ENCODE assay signal across 1 cellular context in genomic region chr5:117888688-117889087, GRCh38.
TF ChIP-seq lines count a peak whose summit lies in the region.

No MANE protein-coding gene starts in this region.

TF ChIP-seq in HepG2, 621 proteins besides CTCF, POLR2A, EP300 and RAD21 (continued from another document):
- TF ChIP-seq, protein P1, sequence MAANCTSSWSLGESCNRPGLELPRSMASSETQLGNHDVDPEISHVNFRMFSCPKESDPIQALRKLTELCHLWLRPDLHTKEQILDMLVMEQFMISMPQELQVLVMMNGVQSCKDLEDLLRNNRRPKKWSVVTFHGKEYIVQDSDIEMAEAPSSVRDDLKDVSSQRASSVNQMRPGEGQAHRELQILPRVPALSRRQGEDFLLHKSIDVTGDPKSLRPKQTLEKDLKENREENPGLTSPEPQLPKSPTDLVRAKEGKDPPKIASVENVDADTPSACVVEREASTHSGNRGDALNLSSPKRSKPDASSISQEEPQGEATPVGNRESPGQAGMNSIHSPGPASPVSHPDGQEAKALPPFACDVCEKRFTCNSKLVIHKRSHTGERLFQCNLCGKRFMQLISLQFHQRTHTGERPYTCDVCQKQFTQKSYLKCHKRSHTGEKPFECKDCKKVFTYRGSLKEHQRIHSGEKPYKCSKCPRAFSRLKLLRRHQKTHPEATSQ (CRISPR knock-in tag; IDR thresholded peaks at IDR 0.05; ENCODE audit: borderline replicate concordance), result no peak
